12 cellular contexts compared by ENCODE assay signal in the genomic region with DNA sequence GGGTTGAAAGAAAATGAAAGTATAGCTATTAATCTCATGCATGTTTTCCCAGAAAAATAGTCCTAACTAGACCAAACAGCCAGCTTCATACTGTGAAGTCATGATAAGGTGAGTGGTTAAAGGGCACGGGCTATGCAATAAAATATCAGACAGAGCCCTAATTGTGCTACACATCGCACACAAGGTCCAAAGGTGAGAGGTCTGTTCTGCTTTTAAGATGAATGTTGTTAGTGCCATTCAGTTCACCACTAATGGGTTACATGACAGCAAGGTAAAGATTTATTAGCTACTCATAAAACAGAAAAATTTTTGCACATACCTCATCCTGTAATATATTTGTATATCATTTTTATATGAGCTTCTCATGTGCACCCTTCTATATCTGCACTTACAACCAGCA.
DNase-seq lines count a peak whose midpoint lies in the region; ATAC-seq, FAIRE-seq and TF ChIP-seq lines count a peak whose summit lies in the region.
"Had no signal": no experiment of that assay in that cellular context is flagged by ENCODE, and none has a peak within 500 bp of the region (broad histone marks: within the 10 kb centered on the region; RNA-seq: fewer than 3 reads in every experiment).

No MANE protein-coding gene starts in this region.

- H4K20me1 ChIP-seq in MM.1S (ENCODE audit: insufficient read depth, low read length), result no peaks in the 10 kb centered on the region

- TF ChIP-seq POLR2A in GM12891 (IDR thresholded peaks at IDR 0.05; ENCODE audit: low read depth, low read length), result no peak

- H3K9me3 Mint-ChIP-seq in activated naive CD8-positive, alpha-beta T cell treated with anti-CD3 and anti-CD28 coated beads, Interleukin-2, amount 50 U/mL, for 24 hours, result peaks cover 7% of the 10 kb centered on the region
- peaks cover 0 to 4% (median 0%) of the 10 kb centered on the region in 11 donors for H3K9me3 Mint-ChIP-seq in naive thymus-derived CD4-positive, alpha-beta T cell

- H3K4me1 ChIP-seq in MM.1S (ENCODE audit: low read length), result peaks cover 38% of the 10 kb centered on the region
- H3K4me1 ChIP-seq in naive thymus-derived CD4-positive, alpha-beta T cell (ENCODE audit: control insufficient read depth in 2 of 2, insufficient read depth in 2 of 2, low read length in 2 of 2), result peaks cover 21 to 42% of the 10 kb centered on the region in 2 donors

- intact Hi-C loops in naive thymus-derived CD4-positive, alpha-beta T cell (cut with micrococcal nuclease), result loop anchor here (1.0 to 5.0 kb wide), 6 partner anchors 13 to 619 kb away; a partner anchor contains a TSS

- peaks cover 15% of the 10 kb centered on the region for H3K79me2 ChIP-seq in MM.1S (ENCODE audit: low read length)

- peaks cover 64% of the 10 kb centered on the region for H3K4me1 Mint-ChIP-seq in activated naive CD8-positive, alpha-beta T cell treated with anti-CD3 and anti-CD28 coated beads, Interleukin-2, amount 50 U/mL, for 24 hours
- peaks cover 29 to 60% (median 51%) of the 10 kb centered on the region in 7 donors for H3K4me1 Mint-ChIP-seq in naive thymus-derived CD4-positive, alpha-beta T cell

- no peaks in the 10 kb centered on the region for H3K27me3 ChIP-seq in MM.1S (replicated peaks; ENCODE audit: insufficient read depth, low read length)
- no peaks in the 10 kb centered on the region for H3K27me3 ChIP-seq in naive thymus-derived CD4-positive, alpha-beta T cell (ENCODE audit: control insufficient read depth in 2 of 2, insufficient read depth in 2 of 2, low read length in 2 of 2)
- H3K27me3 ChIP-seq: SJSA1 had no signal

- H3F3A ChIP-seq in MM.1S (ENCODE audit: insufficient read depth, low read length), result peaks cover 34% of the 10 kb centered on the region

- peak overlapping the region; percentile 68 for H3K4me3 Mint-ChIP-seq in activated naive CD8-positive, alpha-beta T cell treated with anti-CD3 and anti-CD28 coated beads, Interleukin-2, amount 50 U/mL, for 24 hours
- H3K4me3 Mint-ChIP-seq in naive thymus-derived CD4-positive, alpha-beta T cell, result peak overlapping the region in 9 of 10 donors; percentile 46 to 85 (median 76)

- TF ChIP-seq CTCF in MM.1S (IDR thresholded peaks at IDR 0.05; ENCODE audit: low read length), result no peak

- peak; percentile 78 for FAIRE-seq in GM12891 (lab: Jason Lieb, UNC)

- no peak for ATAC-seq in activated naive CD8-positive, alpha-beta T cell treated with anti-CD3 and anti-CD28 coated beads, Interleukin-2, amount 50 U/mL, for 24 hours
- no peak for ATAC-seq in naive thymus-derived CD4-positive, alpha-beta T cell
- no peak for ATAC-seq in HG02571 (IDR thresholded peaks at IDR 0.05; ENCODE audit: unreplicated experiment)

- peak overlapping the region; percentile 82; the same call in 1 of the 2 replicates for H3K27ac ChIP-seq in MM.1S (ENCODE audit: low read length)
- H3K27ac ChIP-seq in naive thymus-derived CD4-positive, alpha-beta T cell (ENCODE audit: low read depth, low read length), result peak overlapping the region; percentile 63
- H3K27ac ChIP-seq: SJSA1 had no signal

- POLR2A ChIA-PET in naive thymus-derived CD4-positive, alpha-beta T cell (lab: Charles Lee), result interaction anchor here (0.5 to 3.9 kb wide), 30 partner anchors 9 to 800 kb away, joined by 3 to 40 read pairs (median 6); a partner anchor contains a TSS

- CTCF ChIA-PET in naive thymus-derived CD4-positive, alpha-beta T cell (lab: Charles Lee), result interaction anchor here (0.6 to 6.1 kb wide), 31 partner anchors 10 to 490 kb away, joined by 3 to 72 read pairs (median 5); no protein-coding TSS in a partner anchor

- peak overlapping the region; percentile 27; the same call in 1 of the 2 replicates for H3K9ac ChIP-seq in MM.1S (ENCODE audit: low read length)

- peaks cover 4% of the 10 kb centered on the region for H3K36me3 Mint-ChIP-seq in activated naive CD8-positive, alpha-beta T cell treated with anti-CD3 and anti-CD28 coated beads, Interleukin-2, amount 50 U/mL, for 24 hours (ENCODE audit: low read depth)
- H3K36me3 Mint-ChIP-seq in naive thymus-derived CD4-positive, alpha-beta T cell, result peaks cover 0 to 14% (median 0%) of the 10 kb centered on the region in 5 donors

- DNase-seq in GM12891 (ENCODE audit: insufficient read length, low spot score) (no peak), MM.1S (no peak), germinal center (ENCODE audit: low spot score) (no peak), GDM1 (lab: John Stamatoyannopoulos, UW) (no peak)
- DNase-seq in activated naive CD8-positive, alpha-beta T cell treated with anti-CD3 and anti-CD28 coated beads, Interleukin-2, amount 50 U/mL, for 24 hours, result no peak
- DNase-seq in naive thymus-derived CD4-positive, alpha-beta T cell, result no peak
- no peak for DNase-seq in effector CD4-positive, alpha-beta T cell
- DNase-seq: cortex of kidney; DMS153; stimulated activated naive CD4-positive, alpha-beta T cell treated with Interleukin-2 at 50 U/mL for 16 hours had no signal

- peak overlapping the region; percentile 47 for H2AFZ ChIP-seq in MM.1S (ENCODE audit: low read length)

- H3K9me3 ChIP-seq in MM.1S (replicated peaks; ENCODE audit: insufficient read depth, low read length), result no peaks in the 10 kb centered on the region
- no peaks in the 10 kb centered on the region for H3K9me3 ChIP-seq in naive thymus-derived CD4-positive, alpha-beta T cell (ENCODE audit: control insufficient read depth in 2 of 3, low read length in 3 of 3)
- H3K9me3 ChIP-seq: SJSA1 had no signal

- peak overlapping the region; percentile 24 for H3K4me3 ChIP-seq in MM.1S (ENCODE audit: low read length)
- H3K4me3 ChIP-seq in naive thymus-derived CD4-positive, alpha-beta T cell (ENCODE audit: low read length), result peak overlapping the region; percentile 27
- H3K4me3 ChIP-seq: SJSA1 had no signal

- no peaks in the 10 kb centered on the region for H3K9me2 ChIP-seq in MM.1S (replicated peaks; ENCODE audit: insufficient read depth, low read length)

- H3K36me3 ChIP-seq in MM.1S (replicated peaks; ENCODE audit: insufficient read depth, low read length), result no peaks in the 10 kb centered on the region
- no peaks in the 10 kb centered on the region for H3K36me3 ChIP-seq in naive thymus-derived CD4-positive, alpha-beta T cell (ENCODE audit: control insufficient read depth in 2 of 3, insufficient read depth in 3 of 3, low read length in 3 of 3)
- H3K36me3 ChIP-seq: SJSA1 had no signal

- peak overlapping the region; percentile 96 for H3K27ac Mint-ChIP-seq in activated naive CD8-positive, alpha-beta T cell treated with anti-CD3 and anti-CD28 coated beads, Interleukin-2, amount 50 U/mL, for 24 hours
- H3K27ac Mint-ChIP-seq in naive thymus-derived CD4-positive, alpha-beta T cell, result peak overlapping the region; percentile 86 to 99 (median 92)

- no peaks in the 10 kb centered on the region for H3K27me3 Mint-ChIP-seq in activated naive CD8-positive, alpha-beta T cell treated with anti-CD3 and anti-CD28 coated beads, Interleukin-2, amount 50 U/mL, for 24 hours
- no peaks in the 10 kb centered on the region for H3K27me3 Mint-ChIP-seq in naive thymus-derived CD4-positive, alpha-beta T cell

- peak overlapping the region; percentile 78 for H3K4me2 ChIP-seq in MM.1S (ENCODE audit: low read depth, low read length)

TF ChIP-seq in GM12891, 5 proteins besides CTCF, POLR2A, EP300 and RAD21:
- no peak for TF ChIP-seq SPI1 (IDR thresholded peaks at IDR 0.05; ENCODE audit: low read depth, low read length)
- TF ChIP-seq PAX5 (IDR thresholded peaks at IDR 0.05; ENCODE audit: insufficient read depth, low read length, severe bottlenecking), result no peak
- no peak for TF ChIP-seq TAF1 (IDR thresholded peaks at IDR 0.05; ENCODE audit: low read depth, low read length)
- TF ChIP-seq POLR2AphosphoS5 (IDR thresholded peaks at IDR 0.05; ENCODE audit: low read depth, low read length), result no peak
- TF ChIP-seq POU2F2 (IDR thresholded peaks at IDR 0.05; ENCODE audit: low read depth, low read length), result no peak
TF ChIP-seq in GM12891: peak in this region for 0.
